ENCODE assay signal across 10 cellular contexts in the genomic region with DNA sequence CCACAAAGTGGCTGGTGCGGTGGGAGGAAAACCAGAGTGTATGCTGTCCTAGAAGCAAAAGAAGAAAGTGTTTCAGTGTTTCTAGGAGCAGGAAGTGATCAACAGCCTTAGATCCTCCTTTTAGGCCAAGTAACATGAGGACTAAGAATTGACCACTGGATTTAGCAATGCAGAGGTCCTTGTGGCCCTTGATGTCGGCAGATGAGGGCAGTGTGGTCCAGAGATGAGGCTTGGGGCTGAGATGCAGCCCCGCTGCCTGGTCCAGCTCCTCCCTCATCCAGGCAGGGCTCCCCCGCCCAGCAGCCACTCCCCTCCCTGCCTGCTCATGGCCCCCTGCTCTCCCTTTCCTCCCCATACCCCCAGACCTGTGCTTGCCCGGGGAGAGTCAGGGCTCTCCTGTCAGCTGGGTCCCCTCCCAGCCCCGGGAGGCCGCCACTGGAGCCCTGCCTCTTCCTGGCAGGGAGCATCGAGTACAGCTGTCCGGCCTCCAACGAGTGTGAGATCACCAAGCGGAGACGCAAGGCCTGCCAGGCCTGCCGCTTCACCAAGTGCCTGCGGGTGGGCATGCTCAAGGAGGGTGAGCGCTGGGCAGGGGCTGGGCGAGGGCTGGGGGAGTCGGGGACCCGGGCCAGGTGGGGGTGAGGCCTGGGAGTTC. TPM values are rescaled to one million over a fixed set of nuclear protein-coding genes. Genes with fewer than 3 reads are reported as not detected.
DNase-seq lines count a peak whose midpoint lies in the region; ATAC-seq and TF ChIP-seq lines count a peak whose summit lies in the region.
"Had no signal": no experiment of that assay in that cellular context is flagged by ENCODE, and none has a peak within 500 bp of the region (broad histone marks: within the 10 kb centered on the region; RNA-seq: fewer than 3 reads in every experiment).

No MANE protein-coding gene starts in this region.

- H3K27ac ChIP-seq in esophagus (ENCODE audit: low read depth in 2 of 2, low read length in 1 of 2) = peak overlapping the region; percentile 37 to 71
- H3K27ac ChIP-seq in uterus = peak overlapping the region; percentile 37 to 47

- H3K36me3 ChIP-seq in esophagus (ENCODE audit: control insufficient read depth in 2 of 2, insufficient read depth in 2 of 2, low read length in 1 of 2) (peaks cover 0 to 21% of the 10 kb centered on the region in 2 donors), uterus (no peaks in the 10 kb centered on the region)

- no peak for DNase-seq in activated naive CD4-positive, alpha-beta T cell treated with anti-CD3 and anti-CD28 coated beads for 36 hours
- DNase-seq in activated naive CD4-positive, alpha-beta T cell treated with Interleukin-2 at 50 U/mL for 16 hours = no peak
- DNase-seq in nephron progenitor cell = no peak
- no peak for DNase-seq in uterus
- DNase-seq in NCI-H2081 (lab: John Stamatoyannopoulos, UW) = no peak
- no peak for DNase-seq in T1000 (lab: John Stamatoyannopoulos, UW)
- DNase-seq: NCI-H1930 had no signal

- no peak for TF ChIP-seq POLR2A in uterus (IDR thresholded peaks at IDR 0.05)

- H3K9me3 Mint-ChIP-seq in activated naive CD4-positive, alpha-beta T cell treated with anti-CD3 and anti-CD28 coated beads for 36 hours = no peaks in the 10 kb centered on the region
- H3K9me3 Mint-ChIP-seq in nephron progenitor cell = no peaks in the 10 kb centered on the region

- H3K27me3 ChIP-seq in esophagus (ENCODE audit: control insufficient read depth in 1 of 2, insufficient read depth in 2 of 2, low read length in 2 of 2) (no peaks in the 10 kb centered on the region), uterus (no peaks in the 10 kb centered on the region)

- H3K4me1 Mint-ChIP-seq in activated naive CD4-positive, alpha-beta T cell treated with anti-CD3 and anti-CD28 coated beads for 36 hours (ENCODE audit: low read depth) = peaks cover 36% of the 10 kb centered on the region
- H3K4me1 Mint-ChIP-seq in nephron progenitor cell = peaks cover 12% of the 10 kb centered on the region

- H3K9me3 ChIP-seq in esophagus (ENCODE audit: control insufficient read depth in 2 of 2, insufficient read depth in 1 of 2, low read depth in 1 of 2, low read length in 1 of 2) (no peaks in the 10 kb centered on the region), uterus (no peaks in the 10 kb centered on the region)

- H3K4me3 ChIP-seq in esophagus (ENCODE audit: low read depth in 1 of 2, low read length in 2 of 2) (no peak overlapping the region), uterus (no peak overlapping the region)

- CTCF ChIA-PET in activated naive CD4-positive, alpha-beta T cell treated with anti-CD3 and anti-CD28 coated beads for 36 hours (lab: Charles Lee) = interaction anchor here (1.2 to 2.2 kb wide), 2 partner anchors 41 to 109 kb away, joined by 3 to 7 read pairs; no protein-coding TSS in a partner anchor

- peak overlapping the region; percentile 25 for H3K27ac Mint-ChIP-seq in activated naive CD4-positive, alpha-beta T cell treated with anti-CD3 and anti-CD28 coated beads for 36 hours
- H3K27ac Mint-ChIP-seq in nephron progenitor cell = peak overlapping the region; percentile 95

- H3K4me1 ChIP-seq in esophagus (ENCODE audit: control insufficient read depth in 2 of 2, insufficient read depth in 2 of 2, low read length in 1 of 2) (peaks cover 0 to 14% of the 10 kb centered on the region in 2 donors), uterus (no peaks in the 10 kb centered on the region)

- intact Hi-C loops in activated naive CD4-positive, alpha-beta T cell treated with anti-CD3 and anti-CD28 coated beads for 36 hours (cut with micrococcal nuclease) = no loop called here
- intact Hi-C loops in uterus (cut with DNase I; ENCODE audit: low total_unique reads) = no loop called here

- WGBS in esophagus, 2 donors = 46 to 54% methylated on average over 18 of the region's 18 CpGs

- TF ChIP-seq CTCF in nephron progenitor cell (IDR thresholded peaks at IDR 0.05) = no peak
- TF ChIP-seq CTCF in uterus (IDR thresholded peaks at IDR 0.05) = no peak

- H3K27me3 Mint-ChIP-seq in activated naive CD4-positive, alpha-beta T cell treated with anti-CD3 and anti-CD28 coated beads for 36 hours (ENCODE audit: low read depth) = no peaks in the 10 kb centered on the region
- no peaks in the 10 kb centered on the region for H3K27me3 Mint-ChIP-seq in nephron progenitor cell (ENCODE audit: low read depth, poor library complexity)

- no peak for ATAC-seq in HG03280 (IDR thresholded peaks at IDR 0.05; ENCODE audit: unreplicated experiment)

- no peak overlapping the region for H3K4me3 Mint-ChIP-seq in activated naive CD4-positive, alpha-beta T cell treated with anti-CD3 and anti-CD28 coated beads for 36 hours
- no peak overlapping the region for H3K4me3 Mint-ChIP-seq in nephron progenitor cell

- peaks cover 14% of the 10 kb centered on the region for H3K36me3 Mint-ChIP-seq in activated naive CD4-positive, alpha-beta T cell treated with anti-CD3 and anti-CD28 coated beads for 36 hours (ENCODE audit: low read depth)
- H3K36me3 Mint-ChIP-seq in nephron progenitor cell (ENCODE audit: low read depth) = peaks cover 5% of the 10 kb centered on the region

RNA-seq across cellular contexts. Expression of a gene that starts 3.7 kb away (rescaled TPM):
- total RNA-seq in activated naive CD4-positive, alpha-beta T cell treated with anti-CD3 and anti-CD28 coated beads for 36 hours = 100 to 1,000 TPM; 241 to 261 TPM
- polyA plus RNA-seq in esophagus = 100 to 1,000 TPM; 201 to 211 TPM
- total RNA-seq in uterus = 100 to 1,000 TPM; 200 to 462 (median 323) TPM

RNA-seq across cellular contexts. Expression of a gene that starts 4.3 kb away (rescaled TPM):
- 100 to 1,000 TPM; 122 to 132 TPM for total RNA-seq in activated naive CD4-positive, alpha-beta T cell treated with anti-CD3 and anti-CD28 coated beads for 36 hours
- polyA plus RNA-seq in esophagus = 100 to 1,000 TPM; 442 to 808 TPM
- total RNA-seq in uterus = 100 to 1,000 TPM in 3 of 4 donors, 10 to 100 TPM in 1; 97.1 to 156 (median 113) TPM

RNA-seq across cellular contexts. Expression of a gene that starts 8.3 kb away (rescaled TPM):
- 10 to 100 TPM; 18.5 to 21.7 TPM for total RNA-seq in activated naive CD4-positive, alpha-beta T cell treated with anti-CD3 and anti-CD28 coated beads for 36 hours
- 10 to 100 TPM; 63.7 to 85.4 TPM for polyA plus RNA-seq in esophagus
- total RNA-seq in uterus = 10 to 100 TPM; 12.1 to 49.2 (median 17.5) TPM

RNA-seq across cellular contexts. Expression of a gene that starts 13.5 kb away (rescaled TPM):
- under 1 TPM in 1 of 2 experiments, not detected in 1; 0.67 TPM for total RNA-seq in activated naive CD4-positive, alpha-beta T cell treated with anti-CD3 and anti-CD28 coated beads for 36 hours
- under 1 TPM; 0.37 to 0.39 TPM for polyA plus RNA-seq in esophagus
- total RNA-seq in uterus = not detected
- total RNA-seq: subcutaneous adipose tissue had no signal

RNA-seq across cellular contexts. Expression of a gene that starts 22.5 kb away (rescaled TPM):
- total RNA-seq in activated naive CD4-positive, alpha-beta T cell treated with anti-CD3 and anti-CD28 coated beads for 36 hours = under 1 TPM in 1 of 2 experiments, not detected in 1; 0.41 TPM
- polyA plus RNA-seq in esophagus = not detected
- total RNA-seq in uterus = under 1 TPM in 2 of 4 donors, not detected in 2; 0.61 to 0.76 TPM
- total RNA-seq: subcutaneous adipose tissue had no signal
